In the genomic region with DNA sequence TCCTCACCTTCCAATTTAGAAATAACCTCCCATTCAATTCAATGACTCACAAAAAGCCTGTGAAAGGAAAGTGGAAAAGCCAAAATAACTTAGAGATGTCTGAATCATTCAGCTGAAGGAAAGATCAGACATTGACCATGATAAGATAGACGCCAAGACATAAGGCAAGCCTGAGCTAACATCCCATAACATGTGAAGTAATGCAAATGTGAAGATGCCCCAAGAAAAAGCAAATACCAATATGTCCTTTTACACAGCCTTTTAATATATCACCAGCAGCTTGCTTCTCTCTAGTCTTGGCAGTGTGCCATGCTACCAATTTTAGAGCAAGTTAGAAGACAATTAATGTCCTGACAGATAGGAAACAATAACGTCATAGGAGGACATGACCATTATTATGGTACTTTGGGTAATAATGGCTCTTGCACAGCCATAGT, we compare ENCODE assay signal across 9 cellular contexts. TPM values are rescaled to one million over a fixed set of nuclear protein-coding genes. Genes with fewer than 3 reads are reported as not detected.
DNase-seq lines count a peak whose midpoint lies in the region; ATAC-seq, FAIRE-seq and TF ChIP-seq lines count a peak whose summit lies in the region.
"Had no signal": no experiment of that assay in that cellular context is flagged by ENCODE, and none has a peak within 500 bp of the region (broad histone marks: within the 10 kb centered on the region; RNA-seq: fewer than 3 reads in every experiment).

No MANE protein-coding gene starts in this region.

- peaks cover 18 to 33% of the 10 kb centered on the region in 2 donors for H3K4me1 ChIP-seq in kidney (ENCODE audit: control insufficient read depth in 1 of 2, insufficient read depth in 1 of 2, low read depth in 1 of 2, low read length in 2 of 2)

- H3K9me3 ChIP-seq in kidney (ENCODE audit: control insufficient read depth in 1 of 2, low read length in 2 of 2) = no peaks in the 10 kb centered on the region

- peak; percentile 9 for FAIRE-seq in HTR-8/SVneo (lab: Jason Lieb, UNC)
- FAIRE-seq in kidney (lab: Jason Lieb, UNC) = no peak

- ATAC-seq in GM21367 (IDR thresholded peaks at IDR 0.05; ENCODE audit: unreplicated experiment) (no peak), GM18870 (IDR thresholded peaks at IDR 0.05; ENCODE audit: unreplicated experiment) (no peak)

- no peak overlapping the region for H3K4me3 ChIP-seq in kidney (ENCODE audit: low read length in 2 of 2)

- H3K36me3 ChIP-seq in kidney (ENCODE audit: control insufficient read depth in 1 of 2, insufficient read depth in 2 of 2, low read length in 2 of 2) = no peaks in the 10 kb centered on the region

- no peak overlapping the region for H3K9ac ChIP-seq in kidney (ENCODE audit: low read length in 2 of 2)

- H3K27ac ChIP-seq in VCaP = peak overlapping the region; percentile 90
- peak overlapping the region in 1 of 2 donors; percentile 47 for H3K27ac ChIP-seq in kidney (ENCODE audit: low read depth in 2 of 2, low read length in 2 of 2)

- peak; percentile 37 for DNase-seq in Ammon's horn (ENCODE audit: low spot score)
- DNase-seq in HTR-8/SVneo (ENCODE audit: insufficient read length, low spot score) = no peak
- DNase-seq in iris pigment epithelial cell (ENCODE audit: low read depth) = peak; percentile 78
- no peak for DNase-seq in kidney
- no peak for DNase-seq in COLO829 (ENCODE audit: low spot score)
- DNase-seq: H7 had no signal

- TF ChIP-seq CTCF in VCaP (conservative IDR thresholded peaks at IDR 0.05) (no peak), kidney (IDR thresholded peaks at IDR 0.05; ENCODE audit: borderline replicate concordance, extremely low read depth, insufficient read depth) (no peak)

- intact Hi-C loops in kidney (cut with DNase I) = loop anchor here (10.0 kb wide), 2 partner anchors 156 to 286 kb away; no protein-coding TSS in a partner anchor

RNA-seq across cellular contexts. Expression of a gene that starts 2.4 kb away (rescaled TPM):
- 104 TPM for total RNA-seq in kidney
- 42.4 TPM for polyA plus RNA-seq in kidney (ENCODE audit: insufficient read depth, low read depth, low replicate concordance)

RNA-seq across cellular contexts. Expression of a gene that starts 30.0 kb away (rescaled TPM):
- total RNA-seq in kidney = 12.4 TPM
- 7.7 TPM for polyA plus RNA-seq in kidney (ENCODE audit: insufficient read depth, low read depth, low replicate concordance)

Comparison
In these comparisons a context has a peak if more than half of its experiments do, and no peak if none do; other contexts are left out.
1. DNase-seq: peak in Ammon's horn (single experiment) and iris pigment epithelial cell (single experiment); none in HTR-8/SVneo (single experiment), kidney (single experiment) and COLO829 (single experiment).